In the genomic region with DNA sequence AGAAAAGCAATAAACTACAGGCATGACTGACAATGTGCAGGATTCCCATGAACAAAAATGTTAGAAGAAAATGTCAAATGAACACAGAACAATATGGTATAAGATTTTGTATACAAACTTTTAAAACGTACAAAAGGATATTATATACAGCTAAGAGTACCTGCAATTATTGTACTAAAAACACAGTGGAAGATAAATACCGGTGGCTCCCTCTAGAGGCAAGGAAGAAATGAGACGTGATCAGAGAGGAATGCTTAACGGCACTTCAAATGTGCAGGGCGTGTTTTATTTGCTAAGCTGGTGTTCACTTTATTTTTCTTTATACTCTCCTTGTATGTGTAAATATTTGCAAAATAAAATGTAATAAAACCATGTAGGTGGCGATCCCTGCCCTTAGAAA, we compare ENCODE assay signal across 8 cellular contexts.
DNase-seq lines count a peak whose midpoint lies in the region; ATAC-seq, FAIRE-seq and TF ChIP-seq lines count a peak whose summit lies in the region.

No MANE protein-coding gene starts in this region.

- peak; percentile 31 for DNase-seq in NCI-H1105 treated with DMSO at 0.1 percent for 48 hours (lab: John Stamatoyannopoulos, UW)
- no peak for DNase-seq in NCI-H1105 (lab: John Stamatoyannopoulos, UW)
- peak in 2 of 3 donors; percentile 43 to 73 for DNase-seq in Peyer's patch
- DNase-seq in astrocyte of the hippocampus (ENCODE audit: low read depth, low spot score), result peak; percentile 33
- DNase-seq in kidney, result no peak
- peak; percentile 4 to 28 for DNase-seq in stimulated activated CD8-positive, alpha-beta memory T cell treated with anti-CD3 and anti-CD28 coated beads, Interleukin-7, amount 100 ng/mL, for 4 hours (ENCODE audit: low read depth in 2 of 2)

- peak; percentile 62 for ATAC-seq in HG03432 (IDR thresholded peaks at IDR 0.05; ENCODE audit: unreplicated experiment)
- no peak for ATAC-seq in GM21423 (IDR thresholded peaks at IDR 0.05; ENCODE audit: unreplicated experiment)

- H3K27ac ChIP-seq in Peyer's patch (no peak overlapping the region), kidney (ENCODE audit: low read depth in 2 of 2, low read length in 2 of 2) (no peak overlapping the region)

- H3K9ac ChIP-seq in kidney (ENCODE audit: low read length in 2 of 2), result no peak overlapping the region

- H3K27me3 ChIP-seq in Peyer's patch, result no peaks in the 10 kb centered on the region

- H3K4me1 ChIP-seq in Peyer's patch (no peaks in the 10 kb centered on the region), kidney (ENCODE audit: control insufficient read depth in 1 of 2, insufficient read depth in 1 of 2, low read depth in 1 of 2, low read length in 2 of 2) (no peaks in the 10 kb centered on the region)

- TF ChIP-seq CTCF in Peyer's patch (IDR thresholded peaks at IDR 0.05), result peak; percentile 37 to 82 (median 76)
- peak; percentile 55 for TF ChIP-seq CTCF in kidney (IDR thresholded peaks at IDR 0.05; ENCODE audit: borderline replicate concordance, extremely low read depth, insufficient read depth)

- TF ChIP-seq POLR2A in Peyer's patch (IDR thresholded peaks at IDR 0.05), result no peak

- intact Hi-C loops in kidney (cut with DNase I), result no loop called here

- FAIRE-seq in kidney (lab: Jason Lieb, UNC), result peak; percentile 50

- H3K4me3 ChIP-seq in Peyer's patch (no peak overlapping the region), kidney (ENCODE audit: low read length in 2 of 2) (no peak overlapping the region)

- no peaks in the 10 kb centered on the region for H3K9me3 ChIP-seq in Peyer's patch
- H3K9me3 ChIP-seq in kidney (ENCODE audit: control insufficient read depth in 1 of 2, low read length in 2 of 2), result no peaks in the 10 kb centered on the region

- H3K36me3 ChIP-seq in Peyer's patch (no peaks in the 10 kb centered on the region), kidney (ENCODE audit: control insufficient read depth in 1 of 2, insufficient read depth in 2 of 2, low read length in 2 of 2) (no peaks in the 10 kb centered on the region)

Comparison
In these comparisons a context has a peak if more than half of its experiments do, and no peak if none do; other contexts are left out.
1. DNase-seq: peak in NCI-H1105 treated with DMSO at 0.1 percent for 48 hours (single experiment), Peyer's patch (2 of 3), astrocyte of the hippocampus (single experiment) and stimulated activated CD8-positive, alpha-beta memory T cell treated with anti-CD3 and anti-CD28 coated beads, Interleukin-7, amount 100 ng/mL, for 4 hours (2 of 2); none in NCI-H1105 (single experiment) and kidney (single experiment).